In the genomic region with DNA sequence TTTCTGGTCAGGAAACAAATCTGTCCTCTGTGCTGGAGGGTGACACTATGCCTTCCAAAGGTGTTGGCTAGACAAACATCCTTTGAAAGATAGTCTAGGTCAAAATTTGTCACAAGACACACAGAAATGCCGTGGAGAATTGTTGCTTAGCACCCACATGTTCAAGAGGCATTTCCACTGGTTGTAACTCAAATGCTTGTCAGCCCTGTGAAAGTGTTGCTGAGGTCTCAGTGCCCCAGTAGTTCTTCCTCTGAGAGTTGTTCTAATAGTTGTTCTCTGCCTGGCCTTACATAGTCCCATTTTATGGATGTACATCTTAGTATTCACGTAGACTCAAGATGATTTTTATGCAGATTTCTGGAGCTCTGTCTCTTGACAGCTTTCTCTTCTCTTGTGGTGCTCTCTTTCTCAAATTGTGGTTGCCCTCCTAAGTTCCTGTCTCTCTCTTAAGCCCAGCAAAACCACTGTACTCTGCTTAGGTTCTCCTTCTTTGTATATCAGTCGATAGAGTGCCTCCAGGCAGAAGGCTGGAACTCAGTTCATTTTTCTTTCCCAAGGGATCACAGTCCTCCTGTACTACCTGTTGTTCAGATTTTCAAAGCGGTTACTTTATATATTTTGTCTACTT, we compare ENCODE assay signal across 16 cellular contexts. TPM values are rescaled to one million over a fixed set of nuclear protein-coding genes. Genes with fewer than 3 reads are reported as not detected.
DNase-seq lines count a peak whose midpoint lies in the region; ATAC-seq and TF ChIP-seq lines count a peak whose summit lies in the region.
"Had no signal": no experiment of that assay in that cellular context is flagged by ENCODE, and none has a peak within 500 bp of the region (broad histone marks: within the 10 kb centered on the region; RNA-seq: fewer than 3 reads in every experiment).

No MANE protein-coding gene starts in this region.

- H3K36me3 Mint-ChIP-seq in HFFc6 (ENCODE audit: low read depth) (0 out of 2 replicates have a peak, but pooled peaks cover 5% of the 10 kb centered on the region), natural killer cell (no peaks in the 10 kb centered on the region)

- H3K4me3 Mint-ChIP-seq in HFFc6 (no peak overlapping the region; the same call in 1 of the 2 replicates), natural killer cell (peak overlapping the region; percentile 0)

- peak overlapping the region in 7 of 11 experiments; percentile 2 to 41 (median 26); a peak in 10 of 22 replicates for H3K4me2 ChIP-seq in BLaER1 treated with 17β-estradiol and CSF1 and Interleukin-3, amounts not matched to agents 10 nM and 100 nM

- H3K4me1 ChIP-seq in BLaER1 treated with 17β-estradiol and CSF1 and Interleukin-3, amounts not matched to agents 10 nM and 100 nM: peaks cover 0 to 24% (median 15%) of the 10 kb centered on the region in 10 experiments; a peak in 14 of 20 replicates
- H3K4me1 ChIP-seq: breast epithelium had no signal

- H3K9ac ChIP-seq in BLaER1 treated with 17β-estradiol and CSF1 and Interleukin-3, amounts not matched to agents 10 nM and 100 nM: no peak overlapping the region

- H3K4me3 ChIP-seq in BLaER1 treated with 17β-estradiol and CSF1 and Interleukin-3, amounts not matched to agents 10 nM and 100 nM: no peak overlapping the region
- H3K4me3 ChIP-seq: breast epithelium, lung had no signal

- H3K9me3 Mint-ChIP-seq in HFFc6 (no peaks in the 10 kb centered on the region), natural killer cell (no peaks in the 10 kb centered on the region)

- DNase-seq in HFFc6 (no peak), SKM-1 treated with dmso at 0.1 percent for 144 hours (lab: John Stamatoyannopoulos, UW; ENCODE audit: unreplicated experiment) (peak; percentile 62), natural killer cell (no peak), activated gamma-delta T cell (lab: John Stamatoyannopoulos, UW) (no peak)
- DNase-seq: activated CD4-positive, alpha-beta T cell treated with anti-CD3 and anti-CD28 coated beads, Interleukin-2, amount 50 U/mL, for 1 hour; activated effector memory CD4-positive, alpha-beta T cell treated with anti-CD3 and anti-CD28 coated beads, Interleukin-2, amount 50 U/mL, for 16 hours; DMS79; effector CD8-positive, alpha-beta T cell; NCI-H1105; NCI-H226 had no signal

- no peaks in the 10 kb centered on the region; the same call in 1 of the 2 replicates for H3K27me3 Mint-ChIP-seq in HFFc6 (ENCODE audit: insufficient read depth)
- no peaks in the 10 kb centered on the region for H3K27me3 Mint-ChIP-seq in natural killer cell (ENCODE audit: low read depth in 2 of 2)

- TF ChIP-seq CTCF in HFFc6 (IDR thresholded peaks at IDR 0.05) (no peak), natural killer cell (IDR thresholded peaks at IDR 0.05) (no peak)

- H3K36me3 ChIP-seq in BLaER1 treated with 17β-estradiol and CSF1 and Interleukin-3, amounts not matched to agents 10 nM and 100 nM: peaks cover 0 to 33% (median 18%) of the 10 kb centered on the region in 11 experiments; a peak in 13 of 22 replicates
- H3K36me3 ChIP-seq: breast epithelium had no signal

- intact Hi-C loops in natural killer cell (cut with micrococcal nuclease): no loop called here

- ATAC-seq in natural killer cell: peak; percentile 65 to 89 (median 79)
- no peak for ATAC-seq in HG03571 (IDR thresholded peaks at IDR 0.05; ENCODE audit: unreplicated experiment)
- no peak for ATAC-seq in HG02588 (IDR thresholded peaks at IDR 0.05; ENCODE audit: unreplicated experiment)
- ATAC-seq in HG03196 (IDR thresholded peaks at IDR 0.05; ENCODE audit: unreplicated experiment): no peak

- H3K27ac Mint-ChIP-seq in HFFc6: 0 out of 2 replicates have a peak overlapping the region, but pooled peaks have one; percentile 1
- H3K27ac Mint-ChIP-seq in natural killer cell: peak overlapping the region in 1 of 2 donors; percentile 69

- peaks cover 0 to 15% (median 11%) of the 10 kb centered on the region in 11 experiments; a peak in 11 of 22 replicates for H3K9me3 ChIP-seq in BLaER1 treated with 17β-estradiol and CSF1 and Interleukin-3, amounts not matched to agents 10 nM and 100 nM (replicated peaks in 1 of 11)

- peaks cover 0 to 38% (median 0%) of the 10 kb centered on the region in 11 experiments; a peak in 5 of 22 replicates for H4K20me1 ChIP-seq in BLaER1 treated with 17β-estradiol and CSF1 and Interleukin-3, amounts not matched to agents 10 nM and 100 nM

- no peaks in the 10 kb centered on the region for H3K27me3 ChIP-seq in BLaER1 treated with 17β-estradiol and CSF1 and Interleukin-3, amounts not matched to agents 10 nM and 100 nM
- H3K27me3 ChIP-seq: breast epithelium had no signal

- peak overlapping the region in 1 of 11 experiments; percentile 10; a peak in 2 of 22 replicates for H3K27ac ChIP-seq in BLaER1 treated with 17β-estradiol and CSF1 and Interleukin-3, amounts not matched to agents 10 nM and 100 nM
- H3K27ac ChIP-seq: breast epithelium had no signal

- H3K4me1 Mint-ChIP-seq in HFFc6 (ENCODE audit: low read depth) (peaks cover 33% of the 10 kb centered on the region), natural killer cell (peaks cover 11 to 23% of the 10 kb centered on the region in 2 donors)

RNA-seq across cellular contexts. Expression of a gene that starts 39.5 kb away (rescaled TPM):
- total RNA-seq in HFFc6 (2021; fragmentation: NEBNext Ultra II Directional; extraction: Animal tissue kit (Norgen Biotek cat#: 25700)): 10 to 100 TPM; 22.4 to 36.3 (median 31.2) TPM
- total RNA-seq in natural killer cell: 10 to 100 TPM; 18.1 to 25.5 (median 22.7) TPM

Comparison
In these comparisons a context has a peak if more than half of its experiments do, and no peak if none do; other contexts are left out.
1. ATAC-seq: peak in natural killer cell (3 of 3); none in HG03571 (single experiment), HG02588 (single experiment) and HG03196 (single experiment).